In the genomic region with DNA sequence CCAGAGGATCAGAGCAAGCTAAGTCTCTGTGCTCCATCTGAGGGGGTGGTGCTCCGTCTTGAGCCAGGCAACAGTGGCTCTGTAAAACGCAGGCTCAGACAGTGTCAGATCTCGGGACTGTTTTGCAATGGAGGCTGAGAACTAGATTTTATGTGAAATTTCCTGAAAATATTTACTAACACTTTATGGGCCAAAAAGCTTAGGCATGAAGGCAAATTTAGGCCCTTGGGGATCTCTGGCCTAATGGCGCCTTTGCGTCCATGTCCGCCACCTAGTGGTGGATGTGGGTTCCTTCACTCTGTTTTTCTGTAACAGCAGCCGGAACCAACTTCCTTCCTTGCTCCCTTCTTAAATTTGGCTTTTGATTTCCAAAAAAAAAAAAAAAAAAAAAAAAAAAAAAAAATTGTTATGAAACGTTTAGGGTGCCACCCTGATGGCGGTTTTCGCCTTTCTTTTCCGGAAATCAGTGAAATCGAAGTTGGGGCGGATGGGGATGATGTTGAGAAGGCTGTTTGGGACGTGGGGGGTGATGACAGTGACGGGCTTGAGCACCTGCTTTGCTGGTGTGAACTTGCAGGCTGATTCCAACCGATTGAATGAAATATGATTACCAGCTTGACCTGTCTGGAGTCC, we compare ENCODE assay signal across 8 cellular contexts. TPM values are rescaled to one million over a fixed set of nuclear protein-coding genes. Genes with fewer than 3 reads are reported as not detected.
DNase-seq lines count a peak whose midpoint lies in the region; ATAC-seq, FAIRE-seq and TF ChIP-seq lines count a peak whose summit lies in the region.

No MANE protein-coding gene starts in this region.

- peak in 4 of 5 donors; percentile 37 to 53 (median 49) for DNase-seq in CD4-positive, alpha-beta memory T cell
- DNase-seq in GM19238 (ENCODE audit: insufficient read length, low spot score) (peak; percentile 55), K562 (ENCODE audit: extremely low read depth in 1 of 4, low spot score in 3 of 4) (peak; percentile 60 to 73 (median 67)), left colon (peak in 1 of 2 donors; percentile 49), DMS153 treated with DMSO at 0.1 percent for 48 hours (lab: John Stamatoyannopoulos, UW; ENCODE audit: unreplicated experiment) (no peak)
- peak; percentile 8 for DNase-seq in stimulated activated CD8-positive, alpha-beta memory T cell treated with anti-CD3 and anti-CD28 coated beads, Interleukin-15, amount 100 ng/mL, for 24 hours (ENCODE audit: low read depth)

- TF ChIP-seq RAD21 in K562 (CRISPR knock-in tag; conservative IDR thresholded peaks at IDR 0.05 in 1 of 2, IDR thresholded peaks at IDR 0.05 in 1 of 2) = no peak

- peak overlapping the region in 6 of 7 donors; percentile 25 to 73 (median 55) for H3K27ac Mint-ChIP-seq in CD4-positive, alpha-beta memory T cell

- TF ChIP-seq POLR2A in K562 (conservative IDR thresholded peaks at IDR 0.05) = no peak

- H3K9me3 Mint-ChIP-seq in CD4-positive, alpha-beta memory T cell = peaks cover under 1 to 27% (median 17%) of the 10 kb centered on the region in 8 donors

- ATAC-seq in HG03520 (IDR thresholded peaks at IDR 0.05; ENCODE audit: unreplicated experiment) (peak; percentile 63), K562 (peak; percentile 72), left colon (peak; percentile 71)

- CTCF ChIA-PET in CD4-positive, alpha-beta memory T cell (lab: Charles Lee; ENCODE audit: partially characterized antibody) = interaction anchor here (0.7 to 12.7 kb wide), 11 partner anchors 8 to 275 kb away, joined by 3 to 312 read pairs (median 8); a partner anchor contains a TSS
- CTCF ChIA-PET in K562 (lab: Yijun Ruan, JAX; ENCODE audit: low intra/inter-chr PET ratio) = interaction anchor here (1.1 kb wide), 1 partner anchor 851 kb away, joined by 5 read pairs; no protein-coding TSS in a partner anchor

- TF ChIP-seq EP300 in K562 (IDR thresholded peaks at IDR 0.05; ENCODE audit: low read length) = no peak

- H3K27ac ChIP-seq in CD4-positive, alpha-beta memory T cell (ENCODE audit: low read depth, low read length) = no peak overlapping the region
- H3K27ac ChIP-seq in SU-DHL-6 (ENCODE audit: low read depth, low read length) (no peak overlapping the region), K562 (ENCODE audit: extremely low read depth, low read depth, low read length) (no peak overlapping the region)

- POLR2A ChIA-PET in CD4-positive, alpha-beta memory T cell (lab: Charles Lee; ENCODE audit: partially characterized antibody) = interaction anchor here (1.3 kb wide), 1 partner anchor 14 kb away, joined by 6 read pairs; a partner anchor contains a TSS
- POLR2A ChIA-PET in K562 (lab: Yijun Ruan, JAX) = no interaction called here

- no peaks in the 10 kb centered on the region for H3K9me2 ChIP-seq in SU-DHL-6 (replicated peaks; ENCODE audit: insufficient read depth, low read length)

- H3K9me3 ChIP-seq in CD4-positive, alpha-beta memory T cell (ENCODE audit: control insufficient read depth in 1 of 2, low read length in 2 of 2) = no peaks in the 10 kb centered on the region
- H3K9me3 ChIP-seq in SU-DHL-6 (ENCODE audit: insufficient read depth, low read length) (no peaks in the 10 kb centered on the region), K562 (replicated peaks; ENCODE audit: control insufficient read depth, insufficient read depth, low read depth, low read length) (no peaks in the 10 kb centered on the region)

- H3K79me2 ChIP-seq in SU-DHL-6 (ENCODE audit: insufficient read depth, low read length) = no peaks in the 10 kb centered on the region
- H3K79me2 ChIP-seq in K562 (ENCODE audit: control insufficient read depth, insufficient read depth, low read length) = no peaks in the 10 kb centered on the region

- intact Hi-C loops in CD4-positive, alpha-beta memory T cell (cut with micrococcal nuclease) = loop anchor here (2.0 to 5.0 kb wide), 3 partner anchors 305 to 1270 kb away; a partner anchor contains a TSS
- intact Hi-C loops in K562 (cut with micrococcal nuclease) (no loop called here), left colon (cut with DNase I, micrococcal nuclease) (no loop called here)

- peak; percentile 70 for TF ChIP-seq CTCF in SU-DHL-6 (IDR thresholded peaks at IDR 0.05; ENCODE audit: insufficient read depth, low read length, poor library complexity, severe bottlenecking)
- peak; percentile 65 to 74 (median 65) for TF ChIP-seq CTCF in K562 (IDR thresholded peaks at IDR 0.05 in 2 of 3, conservative IDR thresholded peaks at IDR 0.05 in 1 of 3; ENCODE audit: insufficient read depth in 2 of 3, low read depth in 1 of 3, low read length in 3 of 3)

- H3K4me3 Mint-ChIP-seq in CD4-positive, alpha-beta memory T cell = peak overlapping the region in 6 of 8 donors; percentile 27 to 73 (median 45)

- peaks cover 3 to 7% of the 10 kb centered on the region in 2 donors for H3K27me3 Mint-ChIP-seq in CD4-positive, alpha-beta memory T cell

- H3K27me3 ChIP-seq in CD4-positive, alpha-beta memory T cell (ENCODE audit: insufficient read depth, low read length) = no peaks in the 10 kb centered on the region
- H3K27me3 ChIP-seq in SU-DHL-6 (ENCODE audit: low read length) = no peaks in the 10 kb centered on the region
- H3K27me3 ChIP-seq in K562 (ENCODE audit: control insufficient read depth in 2 of 2, insufficient read depth in 2 of 2, low read length in 2 of 2) = peaks cover 0 to 6% of the 10 kb centered on the region in 2 experiments; a peak in 1 of 5 replicates

- 25% methylated on average over 13 of the region's 16 CpGs for WGBS in K562 (ENCODE audit: insufficient coverage, low coverage, missing lambda C conversion rate)

- peaks cover 12 to 17% (median 13%) of the 10 kb centered on the region in 4 donors for H3K4me1 Mint-ChIP-seq in CD4-positive, alpha-beta memory T cell

- in situ Hi-C loops in K562 (cut with MboI) = no loop called here

- H3F3A ChIP-seq in SU-DHL-6 (ENCODE audit: insufficient read depth) = no peaks in the 10 kb centered on the region

- H3K36me3 ChIP-seq in CD4-positive, alpha-beta memory T cell (ENCODE audit: insufficient read depth, low read length) = no peaks in the 10 kb centered on the region
- no peaks in the 10 kb centered on the region for H3K36me3 ChIP-seq in SU-DHL-6 (ENCODE audit: low read length)
- H3K36me3 ChIP-seq in K562 (ENCODE audit: control insufficient read depth, insufficient read depth, low read length) = no peaks in the 10 kb centered on the region

- BruUV-seq in K562 (replicated peaks; lab: Mats Ljungman, UMichigan) = no TSS peak

- H3K9me1 ChIP-seq in K562 (ENCODE audit: control insufficient read depth, insufficient read depth, low read length) = no peaks in the 10 kb centered on the region

- H3K9ac ChIP-seq in SU-DHL-6 (ENCODE audit: low read length) = no peak overlapping the region
- H3K9ac ChIP-seq in K562 (ENCODE audit: insufficient read depth in 1 of 2, low read depth in 2 of 2, low read length in 2 of 2) = no peak overlapping the region

- H4K20me1 ChIP-seq in SU-DHL-6 (ENCODE audit: low read depth, low read length) (no peaks in the 10 kb centered on the region), K562 (replicated peaks; ENCODE audit: control insufficient read depth, insufficient read depth, low read length) (no peaks in the 10 kb centered on the region)

- peak; percentile 93 for FAIRE-seq in K562 (lab: Jason Lieb, UNC)

- H3K4me2 ChIP-seq in SU-DHL-6 (ENCODE audit: low read depth, low read length, poor library complexity, severe bottlenecking) (no peak overlapping the region), K562 (ENCODE audit: insufficient read depth, low read length) (no peak overlapping the region)

- peak overlapping the region; percentile 68 for H2AFZ ChIP-seq in SU-DHL-6 (ENCODE audit: low read depth, low read length, severe bottlenecking)
- H2AFZ ChIP-seq in K562 (ENCODE audit: low read depth, low read length) = peak overlapping the region; percentile 80

- H3K4me3 ChIP-seq in CD4-positive, alpha-beta memory T cell (ENCODE audit: low read length in 2 of 2) = no peak overlapping the region
- no peak overlapping the region for H3K4me3 ChIP-seq in SU-DHL-6 (ENCODE audit: insufficient read depth, low read length, poor library complexity, severe bottlenecking)
- H3K4me3 ChIP-seq in K562 = no peak overlapping the region

- H3K36me3 Mint-ChIP-seq in CD4-positive, alpha-beta memory T cell = peaks cover 2 to 8% of the 10 kb centered on the region in 2 donors

- H3K4me1 ChIP-seq in CD4-positive, alpha-beta memory T cell (ENCODE audit: insufficient read depth, low read length) = peaks cover 4% of the 10 kb centered on the region
- H3K4me1 ChIP-seq in K562 (replicated peaks in 1 of 2; ENCODE audit: control insufficient read depth in 2 of 2, insufficient read depth in 2 of 2, low read length in 2 of 2) = no peaks in the 10 kb centered on the region

TF ChIP-seq in K562, 482 proteins besides CTCF, POLR2A, EP300 and RAD21:
- TF ChIP-seq ZNF263 (CRISPR knock-in tag; IDR thresholded peaks at IDR 0.05; ENCODE audit: borderline replicate concordance) = 0 out of 2 replicates have a peak, but pooled peaks have one; percentile 50
- TF ChIP-seq SMARCE1 (IDR thresholded peaks at IDR 0.05) = no peak
- TF ChIP-seq TEAD2 (tag; IDR thresholded peaks at IDR 0.05) = no peak
- TF ChIP-seq YY1 (IDR thresholded peaks at IDR 0.05; ENCODE audit: borderline replicate concordance in 1 of 3, control insufficient read depth in 1 of 3, extremely low read depth in 1 of 3, insufficient read depth in 3 of 3, insufficient read length in 1 of 3, insufficient replicate concordance in 2 of 3, low read depth in 1 of 3, low read length in 2 of 3) = peak in 1 of 3 experiments; percentile 82

RNA-seq across cellular contexts. Expression of a gene that starts 14.0 kb away (rescaled TPM):
- total RNA-seq in CD4-positive, alpha-beta memory T cell = 10 to 100 TPM; 65.8 to 73.2 TPM
- 10 to 100 TPM; 35.0 to 52.9 TPM for polyA plus RNA-seq in CD4-positive, alpha-beta memory T cell
- 98.9 and 141 TPM in 2 replicates for total RNA-seq in K562 (2011; cell fraction: chromatin; rRNA removed; ENCODE audit: low replicate concordance)
- 83.5 and 84.0 TPM in 2 replicates for total RNA-seq in K562 (2011; cell fraction: nucleolus; rRNA removed)
- 72.4 and 81.0 TPM in 2 replicates for total RNA-seq in K562 (2011; cell fraction: nucleoplasm; rRNA removed)
- 113 and 129 TPM in 2 replicates for total RNA-seq in K562 (2014; rRNA removed)
- total RNA-seq in K562 (2014; rRNA removed; fragmentation: Illumina TruSeq; extraction: Trizol) = 54.4 and 66.3 TPM in 2 replicates
- total RNA-seq in K562 (2015; rRNA removed; fragmentation: Illumina TruSeq; extraction: Trizol) = 70.6 and 76.0 TPM in 2 replicates
- 71.4 and 73.2 TPM in 2 replicates for total RNA-seq in K562 (2021)
- polyA plus RNA-seq in K562 (2011; rRNA removed) = 61.4 and 64.0 TPM in 2 replicates
- 71.8 and 115 TPM in 2 replicates for polyA plus RNA-seq in K562 (2011; cell fraction: cytosol; rRNA removed)
- 142 and 185 TPM in 2 replicates for polyA plus RNA-seq in K562 (2011; cell fraction: nucleus; rRNA removed)
- 38.3 and 51.5 TPM in 2 replicates for polyA plus RNA-seq in K562 (2012)
- 86.7 and 96.6 TPM in 2 replicates for polyA plus RNA-seq in K562 (2014; fragmentation: Illumina TruSeq; extraction: Trizol)
- 1 to 10 TPM; 4.5 to 8.4 TPM for polyA plus RNA-seq in K562 (2014; fragmentation: Nextera tagmentation; extraction: Ambion mirVana)
- polyA plus RNA-seq in K562 (2014; rRNA removed) = 78.4 and 85.1 TPM in 2 replicates
- 65.1 and 108 TPM in 2 replicates for polyA minus RNA-seq in K562 (2011; rRNA and poly(A)+ RNA removed)
- 39.2 and 53.1 TPM in 2 replicates for polyA minus RNA-seq in K562 (2011; cell fraction: cytosol; rRNA and poly(A)+ RNA removed)
- 48.5 and 55.0 TPM in 2 replicates for polyA minus RNA-seq in K562 (2011; cell fraction: nucleus; rRNA and poly(A)+ RNA removed)
- 10 to 100 TPM; 39.9 to 48.4 TPM for total RNA-seq in left colon
